In the genomic region with DNA sequence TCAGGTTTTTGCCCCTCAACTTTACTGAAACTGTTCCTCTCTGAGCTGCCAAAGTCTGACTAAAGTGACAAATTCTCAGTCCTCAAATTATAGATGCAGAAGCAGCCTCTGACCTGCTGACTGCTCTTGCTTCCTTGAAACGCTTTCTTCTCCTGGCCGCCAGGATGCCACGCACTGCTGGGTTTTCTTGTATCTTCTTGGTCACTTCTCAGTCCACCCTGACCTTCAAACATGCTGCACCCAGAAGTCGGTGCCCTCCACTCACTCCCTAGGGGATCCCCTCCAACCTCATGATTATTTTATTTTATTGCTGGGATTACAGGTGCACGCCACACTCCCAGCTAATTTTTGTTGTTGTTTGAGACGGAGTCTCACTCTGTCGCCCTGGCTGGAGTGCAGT, we compare ENCODE assay signal across 17 cellular contexts. TPM values are rescaled to one million over a fixed set of nuclear protein-coding genes. Genes with fewer than 3 reads are reported as not detected.
DNase-seq lines count a peak whose midpoint lies in the region; ATAC-seq and TF ChIP-seq lines count a peak whose summit lies in the region.
"Had no signal": no experiment of that assay in that cellular context is flagged by ENCODE, and none has a peak within 500 bp of the region (broad histone marks: within the 10 kb centered on the region; RNA-seq: fewer than 3 reads in every experiment).

No MANE protein-coding gene starts in this region.

- no peaks in the 10 kb centered on the region for H3K9me3 Mint-ChIP-seq in activated naive CD4-positive, alpha-beta T cell treated with anti-CD3 and anti-CD28 coated beads, Interleukin-2, amount 50 U/mL, for 24 hours
- H3K9me3 Mint-ChIP-seq in chondrocyte (ENCODE audit: low read depth) (no peaks in the 10 kb centered on the region), mesothelial cell of epicardium (peaks cover 9% of the 10 kb centered on the region)

- ATAC-seq in GM18511 (IDR thresholded peaks at IDR 0.05; ENCODE audit: unreplicated experiment): no peak

- no peak for DNase-seq in activated naive CD4-positive, alpha-beta T cell treated with anti-CD3 and anti-CD28 coated beads, Interleukin-2, amount 50 U/mL, for 16 hours
- DNase-seq in chondrocyte (ENCODE audit: low spot score) (peak; percentile 13), mesothelial cell of epicardium (ENCODE audit: low spot score in 2 of 2, unreplicated experiment in 2 of 2) (no peak), DMS53 treated with DMSO at 0.1 percent for 48 hours (lab: John Stamatoyannopoulos, UW; ENCODE audit: unreplicated experiment) (no peak)
- DNase-seq in activated CD4-positive, CD25-positive, alpha-beta regulatory T cell treated with anti-CD3 and anti-CD28 coated beads, Interleukin-2, amount 50 U/mL, for 72 hours: no peak
- DNase-seq: DMS153, HCEC 1CT, KG1, NCI-H1092, NCI-H1694, NCI-H345, NCI-H526 treated with DMSO at 0.1 percent for 48 hours had no signal

- no peaks in the 10 kb centered on the region for H3K27me3 Mint-ChIP-seq in activated naive CD4-positive, alpha-beta T cell treated with anti-CD3 and anti-CD28 coated beads, Interleukin-2, amount 50 U/mL, for 24 hours
- no peaks in the 10 kb centered on the region for H3K27me3 Mint-ChIP-seq in chondrocyte (ENCODE audit: low read depth)
- no peaks in the 10 kb centered on the region for H3K27me3 Mint-ChIP-seq in mesothelial cell of epicardium (ENCODE audit: low read depth)

- H3K36me3 Mint-ChIP-seq in activated naive CD4-positive, alpha-beta T cell treated with anti-CD3 and anti-CD28 coated beads, Interleukin-2, amount 50 U/mL, for 24 hours: peaks cover 10% of the 10 kb centered on the region
- H3K36me3 Mint-ChIP-seq in chondrocyte (ENCODE audit: low read depth): peaks cover 3% of the 10 kb centered on the region
- peaks cover 22% of the 10 kb centered on the region for H3K36me3 Mint-ChIP-seq in mesothelial cell of epicardium

- H3K4me1 Mint-ChIP-seq in activated naive CD4-positive, alpha-beta T cell treated with anti-CD3 and anti-CD28 coated beads, Interleukin-2, amount 50 U/mL, for 24 hours: peaks cover 83% of the 10 kb centered on the region
- H3K4me1 Mint-ChIP-seq in chondrocyte (ENCODE audit: low read depth) (peaks cover 81% of the 10 kb centered on the region), mesothelial cell of epicardium (peaks cover 60% of the 10 kb centered on the region)

- no peak for TF ChIP-seq CTCF in chondrocyte (IDR thresholded peaks at IDR 0.05)
- TF ChIP-seq CTCF in mesothelial cell of epicardium (IDR thresholded peaks at IDR 0.05; ENCODE audit: unreplicated experiment): no peak

- no peak overlapping the region for H3K4me3 Mint-ChIP-seq in activated naive CD4-positive, alpha-beta T cell treated with anti-CD3 and anti-CD28 coated beads, Interleukin-2, amount 50 U/mL, for 24 hours
- no peak overlapping the region for H3K4me3 Mint-ChIP-seq in chondrocyte (ENCODE audit: unreplicated experiment)
- H3K4me3 Mint-ChIP-seq in mesothelial cell of epicardium: no peak overlapping the region

- peak overlapping the region; percentile 19 for H3K27ac Mint-ChIP-seq in activated naive CD4-positive, alpha-beta T cell treated with anti-CD3 and anti-CD28 coated beads, Interleukin-2, amount 50 U/mL, for 24 hours
- H3K27ac Mint-ChIP-seq in chondrocyte (ENCODE audit: unreplicated experiment): peak overlapping the region; percentile 62
- peak overlapping the region; percentile 11 for H3K27ac Mint-ChIP-seq in mesothelial cell of epicardium

- peak overlapping the region; percentile 37 for H3K27ac ChIP-seq in temporal lobe (ENCODE audit: low read depth, low read length)
- H3K27ac ChIP-seq: 22Rv1, HL-60 had no signal

RNA-seq across cellular contexts. Expression of gene SYNJ2, which starts 24.7 kb away (rescaled TPM):
- total RNA-seq in chondrocyte (29.2 to 54.5 TPM (median 53.1 TPM) in 3 replicates), mesothelial cell of epicardium (39.6 to 42.7 TPM (median 41.0 TPM) in 3 replicates), temporal lobe (6.6 TPM)

Comparison
In these comparisons a context has a peak if more than half of its experiments do, and no peak if none do; other contexts are left out.
1. H3K27ac Mint-ChIP-seq: peak in every context shown above with its lines; median percentile 62 in chondrocyte; 19 in activated naive CD4-positive, alpha-beta T cell treated with anti-CD3 and anti-CD28 coated beads, Interleukin-2, amount 50 U/mL, for 24 hours; 11 in mesothelial cell of epicardium.